ENCODE assay signal across 9 cellular contexts in the genomic region with DNA sequence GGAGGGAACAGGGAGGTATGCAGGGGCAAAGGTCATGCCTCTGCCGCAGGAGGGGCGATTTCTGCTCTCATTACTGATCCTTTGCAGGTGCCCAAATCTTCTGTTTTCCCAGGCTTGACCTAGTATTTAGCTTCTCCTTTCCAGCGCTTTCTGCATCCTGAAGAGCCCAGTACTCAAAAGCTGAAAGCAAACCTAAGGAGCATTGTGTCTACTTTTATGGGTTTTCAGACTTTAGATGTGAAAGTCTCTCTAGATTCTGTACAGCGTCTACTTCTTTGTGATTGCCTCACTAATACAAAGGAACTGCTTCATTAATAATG. TPM values are rescaled to one million over a fixed set of nuclear protein-coding genes. Genes with fewer than 3 reads are reported as not detected.
A peak's percentile ranks its signal among the peaks of the same experiment; 100 is the strongest.
DNase-seq lines count a peak whose midpoint lies in the region; ATAC-seq, FAIRE-seq and TF ChIP-seq lines count a peak whose summit lies in the region.
"Had no signal": no experiment of that assay in that cellular context is flagged by ENCODE, and none has a peak within 500 bp of the region (broad histone marks: within the 10 kb centered on the region; RNA-seq: fewer than 3 reads in every experiment).

No MANE protein-coding gene starts in this region.

- no peak for FAIRE-seq in frontal cortex (lab: Jason Lieb, UNC)

- ATAC-seq in GM19455 (IDR thresholded peaks at IDR 0.05; ENCODE audit: unreplicated experiment) = peak; percentile 1

- peak overlapping the region; percentile 81 for H3K4me2 ChIP-seq in SU-DHL-6 (ENCODE audit: low read depth, low read length, poor library complexity, severe bottlenecking)

- peaks cover 13% of the 10 kb centered on the region; the same call in 1 of the 2 replicates for H4K20me1 ChIP-seq in SU-DHL-6 (ENCODE audit: low read depth, low read length)

- peak overlapping the region; percentile 74 for H3K9ac ChIP-seq in SU-DHL-6 (ENCODE audit: low read length)

- H3K4me3 ChIP-seq in SU-DHL-6 (ENCODE audit: insufficient read depth, low read length, poor library complexity, severe bottlenecking) (peak overlapping the region; percentile 79), fibroblast of the aortic adventitia (ENCODE audit: low read depth, low read length) (peak overlapping the region; percentile 100), retinal pigment epithelial cell (ENCODE audit: low read length) (peak overlapping the region; percentile 99)

- no peaks in the 10 kb centered on the region for H3K36me3 ChIP-seq in SU-DHL-6 (ENCODE audit: low read length)

- H3K27ac ChIP-seq in SU-DHL-6 (ENCODE audit: low read depth, low read length) = peak overlapping the region; percentile 25; the same call in 1 of the 2 replicates

- no peaks in the 10 kb centered on the region for H3F3A ChIP-seq in SU-DHL-6 (ENCODE audit: insufficient read depth)

- H3K9me3 ChIP-seq in SU-DHL-6 (ENCODE audit: insufficient read depth, low read length) = no peaks in the 10 kb centered on the region

- no peak for TF ChIP-seq CTCF in SU-DHL-6 (IDR thresholded peaks at IDR 0.05; ENCODE audit: insufficient read depth, low read length, poor library complexity, severe bottlenecking)
- no peak for TF ChIP-seq CTCF in fibroblast of the aortic adventitia (IDR thresholded peaks at IDR 0.05; ENCODE audit: insufficient read depth, low read length)
- TF ChIP-seq CTCF in retinal pigment epithelial cell (conservative IDR thresholded peaks at IDR 0.05; ENCODE audit: low read depth, low read length) = no peak

- H3K27me3 ChIP-seq in SU-DHL-6 (ENCODE audit: low read length) = no peaks in the 10 kb centered on the region

- H2AFZ ChIP-seq in SU-DHL-6 (ENCODE audit: low read depth, low read length, severe bottlenecking) = no peak overlapping the region

- DNase-seq in fibroblast of the aortic adventitia (ENCODE audit: low read depth) (no peak), retinal pigment epithelial cell (ENCODE audit: low read depth) (no peak), GM19238 (ENCODE audit: insufficient read length, low spot score) (no peak), NCI-H1048 (lab: John Stamatoyannopoulos, UW) (no peak), frontal cortex (ENCODE audit: low spot score in 2 of 2) (no peak)
- DNase-seq in activated CD8-positive, alpha-beta memory T cell treated with anti-CD3 and anti-CD28 coated beads, Interleukin-2, amount 50 U/mL, for 4 hours = no peak

- H3K9me2 ChIP-seq in SU-DHL-6 (replicated peaks; ENCODE audit: insufficient read depth, low read length) = no peaks in the 10 kb centered on the region

- peaks cover 55% of the 10 kb centered on the region for H3K79me2 ChIP-seq in SU-DHL-6 (ENCODE audit: insufficient read depth, low read length)

RNA-seq across cellular contexts. Expression of gene GBF1, which starts 0.6 kb away (rescaled TPM):
- total RNA-seq in fibroblast of the aortic adventitia (ENCODE audit: low replicate concordance) = 21.5 and 52.1 TPM in 2 replicates
- total RNA-seq in frontal cortex = 14.7 TPM

RNA-seq across cellular contexts. Expression of gene PITX3, which starts 4.6 kb away (rescaled TPM):
- total RNA-seq in fibroblast of the aortic adventitia (ENCODE audit: low replicate concordance) (not detected in 2 replicates), frontal cortex (not detected)
- total RNA-seq: dermis microvascular lymphatic vessel endothelial cell had no signal

RNA-seq across cellular contexts. Expression of gene ELOVL3, which starts 19.8 kb away (rescaled TPM):
- total RNA-seq in fibroblast of the aortic adventitia (ENCODE audit: low replicate concordance) (0.09 TPM in 1 of 2 replicates, not detected in the other), frontal cortex (not detected)
- total RNA-seq: dermis microvascular lymphatic vessel endothelial cell had no signal
